ENCODE assay signal across 1 cellular context in genomic region chr1:24155011-24155782, GRCh38.
TF ChIP-seq lines count a peak whose summit lies in the region.

No MANE protein-coding gene starts in this region.

TF ChIP-seq in HepG2, 621 proteins besides CTCF, POLR2A, EP300 and RAD21 (continued from another document and continues in another):
- no peak for TF ChIP-seq ZBTB40 (IDR thresholded peaks at IDR 0.05)
- 0 out of 2 replicates have a peak, but pooled peaks have one; percentile 29 for TF ChIP-seq ZBTB40 (CRISPR knock-in tag; IDR thresholded peaks at IDR 0.05)
- no peak for TF ChIP-seq CBX2 (IDR thresholded peaks at IDR 0.05; ENCODE audit: low read depth, low read length)
- TF ChIP-seq CBX2 (CRISPR knock-in tag; IDR thresholded peaks at IDR 0.05; ENCODE audit: low read depth): no peak
- no peak for TF ChIP-seq IRX3 (CRISPR knock-in tag; IDR thresholded peaks at IDR 0.05; ENCODE audit: borderline replicate concordance, low read depth)
- TF ChIP-seq, protein P1, sequence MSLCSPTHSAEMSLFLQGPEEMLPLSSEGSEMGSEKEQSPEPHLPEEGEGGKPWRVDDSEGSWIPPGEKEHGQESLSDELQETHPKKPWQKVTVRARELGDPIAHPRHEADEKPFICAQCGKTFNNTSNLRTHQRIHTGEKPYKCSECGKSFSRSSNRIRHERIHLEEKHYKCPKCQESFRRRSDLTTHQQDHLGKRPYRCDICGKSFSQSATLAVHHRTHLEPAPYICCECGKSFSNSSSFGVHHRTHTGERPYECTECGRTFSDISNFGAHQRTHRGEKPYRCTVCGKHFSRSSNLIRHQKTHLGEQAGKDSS (CRISPR knock-in tag; IDR thresholded peaks at IDR 0.05; ENCODE audit: borderline replicate concordance, low read depth): no peak
- no peak for TF ChIP-seq ZNF724P (CRISPR knock-in tag; IDR thresholded peaks at IDR 0.05; ENCODE audit: borderline replicate concordance)
- TF ChIP-seq NFKBIZ (CRISPR knock-in tag; IDR thresholded peaks at IDR 0.05): no peak
- no peak for TF ChIP-seq ZNF597 (CRISPR knock-in tag; IDR thresholded peaks at IDR 0.05)
- no peak for TF ChIP-seq MAF1 (CRISPR knock-in tag; IDR thresholded peaks at IDR 0.05; ENCODE audit: borderline replicate concordance)
- TF ChIP-seq KDM5B (CRISPR knock-in tag; IDR thresholded peaks at IDR 0.05; ENCODE audit: borderline replicate concordance): 0 out of 2 replicates have a peak, but pooled peaks have one; percentile 24
- TF ChIP-seq PHF21A (CRISPR knock-in tag; IDR thresholded peaks at IDR 0.05): no peak
- no peak for TF ChIP-seq ATF2 (CRISPR knock-in tag; IDR thresholded peaks at IDR 0.05)
- peak; percentile 39 for TF ChIP-seq PAXIP1 (CRISPR knock-in tag; conservative IDR thresholded peaks at IDR 0.05)
- TF ChIP-seq, protein P2, sequence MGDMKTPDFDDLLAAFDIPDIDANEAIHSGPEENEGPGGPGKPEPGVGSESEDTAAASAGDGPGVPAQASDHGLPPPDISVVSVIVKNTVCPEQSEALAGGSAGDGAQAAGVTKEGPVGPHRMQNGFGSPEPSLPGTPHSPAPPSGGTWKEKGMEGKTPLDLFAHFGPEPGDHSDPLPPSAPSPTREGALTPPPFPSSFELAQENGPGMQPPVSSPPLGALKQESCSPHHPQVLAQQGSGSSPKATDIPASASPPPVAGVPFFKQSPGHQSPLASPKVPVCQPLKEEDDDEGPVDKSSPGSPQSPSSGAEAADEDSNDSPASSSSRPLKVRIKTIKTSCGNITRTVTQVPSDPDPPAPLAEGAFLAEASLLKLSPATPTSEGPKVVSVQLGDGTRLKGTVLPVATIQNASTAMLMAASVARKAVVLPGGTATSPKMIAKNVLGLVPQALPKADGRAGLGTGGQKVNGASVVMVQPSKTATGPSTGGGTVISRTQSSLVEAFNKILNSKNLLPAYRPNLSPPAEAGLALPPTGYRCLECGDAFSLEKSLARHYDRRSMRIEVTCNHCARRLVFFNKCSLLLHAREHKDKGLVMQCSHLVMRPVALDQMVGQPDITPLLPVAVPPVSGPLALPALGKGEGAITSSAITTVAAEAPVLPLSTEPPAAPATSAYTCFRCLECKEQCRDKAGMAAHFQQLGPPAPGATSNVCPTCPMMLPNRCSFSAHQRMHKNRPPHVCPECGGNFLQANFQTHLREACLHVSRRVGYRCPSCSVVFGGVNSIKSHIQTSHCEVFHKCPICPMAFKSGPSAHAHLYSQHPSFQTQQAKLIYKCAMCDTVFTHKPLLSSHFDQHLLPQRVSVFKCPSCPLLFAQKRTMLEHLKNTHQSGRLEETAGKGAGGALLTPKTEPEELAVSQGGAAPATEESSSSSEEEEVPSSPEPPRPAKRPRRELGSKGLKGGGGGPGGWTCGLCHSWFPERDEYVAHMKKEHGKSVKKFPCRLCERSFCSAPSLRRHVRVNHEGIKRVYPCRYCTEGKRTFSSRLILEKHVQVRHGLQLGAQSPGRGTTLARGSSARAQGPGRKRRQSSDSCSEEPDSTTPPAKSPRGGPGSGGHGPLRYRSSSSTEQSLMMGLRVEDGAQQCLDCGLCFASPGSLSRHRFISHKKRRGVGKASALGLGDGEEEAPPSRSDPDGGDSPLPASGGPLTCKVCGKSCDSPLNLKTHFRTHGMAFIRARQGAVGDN (CRISPR knock-in tag; IDR thresholded peaks at IDR 0.05): peak; percentile 33
- TF ChIP-seq TARDBP (CRISPR knock-in tag; IDR thresholded peaks at IDR 0.05): no peak
- no peak for TF ChIP-seq DZIP1 (CRISPR knock-in tag; IDR thresholded peaks at IDR 0.05)
- TF ChIP-seq ZNF251 (CRISPR knock-in tag; IDR thresholded peaks at IDR 0.05): no peak
- TF ChIP-seq ZNF124 (CRISPR knock-in tag; IDR thresholded peaks at IDR 0.05): no peak
- TF ChIP-seq EED (CRISPR knock-in tag; IDR thresholded peaks at IDR 0.05): no peak
- TF ChIP-seq ARID3A (IDR thresholded peaks at IDR 0.05; ENCODE audit: low read depth, low read length): no peak
- TF ChIP-seq, protein P3, sequence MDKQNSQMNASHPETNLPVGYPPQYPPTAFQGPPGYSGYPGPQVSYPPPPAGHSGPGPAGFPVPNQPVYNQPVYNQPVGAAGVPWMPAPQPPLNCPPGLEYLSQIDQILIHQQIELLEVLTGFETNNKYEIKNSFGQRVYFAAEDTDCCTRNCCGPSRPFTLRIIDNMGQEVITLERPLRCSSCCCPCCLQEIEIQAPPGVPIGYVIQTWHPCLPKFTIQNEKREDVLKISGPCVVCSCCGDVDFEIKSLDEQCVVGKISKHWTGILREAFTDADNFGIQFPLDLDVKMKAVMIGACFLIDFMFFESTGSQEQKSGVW (CRISPR knock-in tag; IDR thresholded peaks at IDR 0.05; ENCODE audit: borderline replicate concordance): no peak
- TF ChIP-seq HNRNPLL (IDR thresholded peaks at IDR 0.05; ENCODE audit: low read depth, low read length, poor library complexity, severe bottlenecking): no peak
- TF ChIP-seq JUNB (CRISPR knock-in tag; IDR thresholded peaks at IDR 0.05; ENCODE audit: borderline replicate concordance): no peak
